In the genomic region with DNA sequence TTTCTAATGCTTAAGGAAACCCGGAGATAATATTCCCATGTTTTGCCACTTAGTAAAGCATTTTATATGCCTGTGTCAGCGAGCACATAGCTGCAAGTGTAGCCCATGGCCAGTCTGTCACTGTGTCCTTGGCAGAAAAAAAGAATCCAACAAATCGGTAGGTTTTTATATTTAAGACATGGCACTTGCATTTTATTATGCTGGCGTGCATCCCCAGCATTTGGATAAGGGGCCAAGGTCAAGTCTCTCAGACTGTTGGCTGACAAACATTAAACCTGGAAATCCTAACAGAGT, we compare ENCODE assay signal across 11 cellular contexts. TPM values are rescaled to one million over a fixed set of nuclear protein-coding genes. Genes with fewer than 3 reads are reported as not detected.
DNase-seq lines count a peak whose midpoint lies in the region; ATAC-seq and TF ChIP-seq lines count a peak whose summit lies in the region.
"Had no signal": no experiment of that assay in that cellular context is flagged by ENCODE, and none has a peak within 500 bp of the region (broad histone marks: within the 10 kb centered on the region; RNA-seq: fewer than 3 reads in every experiment).

No MANE protein-coding gene starts in this region.

- DNase-seq in T-helper 2 cell treated with Interferon-gamma antibody and Interleukin-4, amounts not matched to agents 5 μg/mL and 100 μg/mL, for 36 hours (ENCODE audit: low spot score) = no peak
- no peak for DNase-seq in T-helper 2 cell
- peak; percentile 17 for DNase-seq in HT-29 (ENCODE audit: low spot score)
- DNase-seq in activated naive CD8-positive, alpha-beta T cell treated with anti-CD3 and anti-CD28 coated beads, Interleukin-2, amount 10 ng/mL, durations not matched to agents 7 days and 5 days = no peak
- no peak for DNase-seq in nephron progenitor cell
- DNase-seq in medulla oblongata (ENCODE audit: extremely low spot score) = no peak
- no peak for DNase-seq in cerebellum (ENCODE audit: low spot score)
- DNase-seq: effector CD4-positive, alpha-beta T cell; NCI-H82; stimulated activated CD4-positive, alpha-beta T cell treated with anti-CD3 and anti-CD28 coated beads, Interleukin-1b, Interleukin-23, amount 100 ng/mL, for 48 hours had no signal

- H3K4me3 Mint-ChIP-seq in T-helper 2 cell treated with Interferon-gamma antibody and Interleukin-4, amounts not matched to agents 5 μg/mL and 100 μg/mL, for 36 hours = peak overlapping the region; percentile 92
- H3K4me3 Mint-ChIP-seq in activated naive CD8-positive, alpha-beta T cell treated with anti-CD3 and anti-CD28 coated beads, Interleukin-2, amount 10 ng/mL, durations not matched to agents 7 days and 5 days = peak overlapping the region; percentile 92
- peak overlapping the region; percentile 97 for H3K4me3 Mint-ChIP-seq in nephron progenitor cell

- peaks cover 4% of the 10 kb centered on the region for H3K27me3 Mint-ChIP-seq in T-helper 2 cell treated with Interferon-gamma antibody and Interleukin-4, amounts not matched to agents 5 μg/mL and 100 μg/mL, for 36 hours (ENCODE audit: low read depth)
- H3K27me3 Mint-ChIP-seq in activated naive CD8-positive, alpha-beta T cell treated with anti-CD3 and anti-CD28 coated beads, Interleukin-2, amount 10 ng/mL, durations not matched to agents 7 days and 5 days = no peaks in the 10 kb centered on the region
- peaks cover 17% of the 10 kb centered on the region for H3K27me3 Mint-ChIP-seq in nephron progenitor cell (ENCODE audit: low read depth, poor library complexity)

- no peak overlapping the region for H3K27ac Mint-ChIP-seq in T-helper 2 cell treated with Interferon-gamma antibody and Interleukin-4, amounts not matched to agents 5 μg/mL and 100 μg/mL, for 36 hours
- no peak overlapping the region for H3K27ac Mint-ChIP-seq in activated naive CD8-positive, alpha-beta T cell treated with anti-CD3 and anti-CD28 coated beads, Interleukin-2, amount 10 ng/mL, durations not matched to agents 7 days and 5 days
- no peak overlapping the region for H3K27ac Mint-ChIP-seq in nephron progenitor cell

- H3K36me3 Mint-ChIP-seq in T-helper 2 cell treated with Interferon-gamma antibody and Interleukin-4, amounts not matched to agents 5 μg/mL and 100 μg/mL, for 36 hours (ENCODE audit: low read depth) = peaks cover 21% of the 10 kb centered on the region
- peaks cover 21% of the 10 kb centered on the region for H3K36me3 Mint-ChIP-seq in activated naive CD8-positive, alpha-beta T cell treated with anti-CD3 and anti-CD28 coated beads, Interleukin-2, amount 10 ng/mL, durations not matched to agents 7 days and 5 days
- peaks cover 19% of the 10 kb centered on the region for H3K36me3 Mint-ChIP-seq in nephron progenitor cell (ENCODE audit: low read depth)

- ATAC-seq in activated naive CD8-positive, alpha-beta T cell treated with anti-CD3 and anti-CD28 coated beads, Interleukin-2, amount 10 ng/mL, durations not matched to agents 7 days and 5 days (ENCODE audit: low read depth) = no peak
- ATAC-seq in GM19455 (IDR thresholded peaks at IDR 0.05; ENCODE audit: unreplicated experiment) = no peak

- peaks cover 8% of the 10 kb centered on the region for H3K9me3 Mint-ChIP-seq in T-helper 2 cell treated with Interferon-gamma antibody and Interleukin-4, amounts not matched to agents 5 μg/mL and 100 μg/mL, for 36 hours
- no peaks in the 10 kb centered on the region for H3K9me3 Mint-ChIP-seq in activated naive CD8-positive, alpha-beta T cell treated with anti-CD3 and anti-CD28 coated beads, Interleukin-2, amount 10 ng/mL, durations not matched to agents 7 days and 5 days
- peaks cover 18% of the 10 kb centered on the region for H3K9me3 Mint-ChIP-seq in nephron progenitor cell

- H3K4me1 Mint-ChIP-seq in T-helper 2 cell treated with Interferon-gamma antibody and Interleukin-4, amounts not matched to agents 5 μg/mL and 100 μg/mL, for 36 hours (ENCODE audit: low read depth) = peaks cover 37% of the 10 kb centered on the region
- H3K4me1 Mint-ChIP-seq in activated naive CD8-positive, alpha-beta T cell treated with anti-CD3 and anti-CD28 coated beads, Interleukin-2, amount 10 ng/mL, durations not matched to agents 7 days and 5 days = peaks cover 27% of the 10 kb centered on the region
- peaks cover 32% of the 10 kb centered on the region for H3K4me1 Mint-ChIP-seq in nephron progenitor cell

- no peak for TF ChIP-seq CTCF in nephron progenitor cell (IDR thresholded peaks at IDR 0.05)

- POLR2A ChIA-PET in activated naive CD8-positive, alpha-beta T cell treated with anti-CD3 and anti-CD28 coated beads, Interleukin-2, amount 10 ng/mL, durations not matched to agents 7 days and 5 days (lab: Charles Lee) = no interaction called here

RNA-seq across cellular contexts. Expression of a gene that starts 1.2 kb away (rescaled TPM):
- 2.5 and 3.1 TPM in 2 replicates for total RNA-seq in HT-29 (2014; rRNA removed; shearing (Covaris generic))
- 10 to 100 TPM; 13.1 to 14.1 TPM for total RNA-seq in activated naive CD8-positive, alpha-beta T cell treated with anti-CD3 and anti-CD28 coated beads, Interleukin-2, amount 10 ng/mL, durations not matched to agents 7 days and 5 days
- 16.3 TPM for total RNA-seq in cerebellum
